26 cellular contexts compared by ENCODE assay signal in genomic region chr7:86942081-86942480, GRCh38.
A peak's percentile ranks its signal among the peaks of the same experiment; 100 is the strongest.
DNase-seq lines count a peak whose midpoint lies in the region; ATAC-seq and TF ChIP-seq lines count a peak whose summit lies in the region.
"Had no signal": no experiment of that assay in that cellular context is flagged by ENCODE, and none has a peak within 500 bp of the region (broad histone marks: within the 10 kb centered on the region; RNA-seq: fewer than 3 reads in every experiment).

No MANE protein-coding gene starts in this region.

- DNase-seq in DMS53 treated with DMSO at 0.1 percent for 48 hours (lab: John Stamatoyannopoulos, UW; ENCODE audit: unreplicated experiment) = peak; percentile 69
- no peak for DNase-seq in RWPE2 (ENCODE audit: low spot score)
- peak; percentile 23 for DNase-seq in epithelial cell of esophagus (ENCODE audit: low read depth)
- DNase-seq in osteoblast (ENCODE audit: insufficient read length, low spot score, missing footprints) = peak; percentile 58
- no peak for DNase-seq in psoas muscle
- no peak for DNase-seq in NCI-H226
- no peak for DNase-seq in mucosa of descending colon
- no peak for DNase-seq in NK-92 (lab: John Stamatoyannopoulos, UW; ENCODE audit: unreplicated experiment)
- DNase-seq: activated B cell treated with CpG ODN at 0.5 μM for 24 hours; activated CD4-positive, alpha-beta T cell treated with anti-CD3 and anti-CD28 coated beads, Interleukin-2, amount 50 U/mL, for 4 hours; aorta; BE2C; DMS79; effector memory CD4-positive, alpha-beta T cell; esophagus squamous epithelium; gastrocnemius medialis; hippocampal formation; immature natural killer cell; KG1; left ventricle myocardium inferior; NCI-H1694; RPMI8226; stimulated activated CD4-positive, alpha-beta T cell treated with anti-CD3 and anti-CD28 coated beads, Interleukin-1b, Interleukin-23, amount 100 ng/mL, for 48 hours; T-helper 9 cell; upper lobe of right lung had no signal

- H3K9me3 ChIP-seq in RWPE2 (ENCODE audit: severe bottlenecking) (no peaks in the 10 kb centered on the region), osteoblast (ENCODE audit: low read depth, low read length) (no peaks in the 10 kb centered on the region), psoas muscle (no peaks in the 10 kb centered on the region), mucosa of descending colon (no peaks in the 10 kb centered on the region)
- H3K9me3 ChIP-seq: BE2C, esophagus squamous epithelium, gastrocnemius medialis, left ventricle myocardium inferior, upper lobe of right lung had no signal

- H3K4me2 ChIP-seq in osteoblast (ENCODE audit: insufficient read depth, low read length) = no peak overlapping the region

- no peaks in the 10 kb centered on the region for H3K79me2 ChIP-seq in osteoblast (ENCODE audit: insufficient read depth, low read length)

- WGBS in psoas muscle, 3 donors = 92 to 95% (median 93%) methylated on average over 2 of the region's 2 CpGs

- H3K36me3 ChIP-seq in RWPE2 (ENCODE audit: low read depth) (peaks cover 21% of the 10 kb centered on the region), osteoblast (ENCODE audit: insufficient read depth, low read length) (no peaks in the 10 kb centered on the region), psoas muscle (ENCODE audit: insufficient read depth in 1 of 2, low read depth in 1 of 2) (peaks cover 0 to 11% of the 10 kb centered on the region in 2 donors), mucosa of descending colon (ENCODE audit: low read depth) (no peaks in the 10 kb centered on the region)
- H3K36me3 ChIP-seq: BE2C, esophagus squamous epithelium, gastrocnemius medialis, left ventricle myocardium inferior had no signal

- peak; percentile 61 for ATAC-seq in RWPE2 (ENCODE audit: low read depth)
- ATAC-seq in psoas muscle = no peak
- no peak for ATAC-seq in mucosa of descending colon
- ATAC-seq: activated naive CD4-positive, alpha-beta T cell treated with anti-CD3 and anti-CD28 coated beads, Interleukin-2, amount 50 U/mL, for 72 hours; gastrocnemius medialis; upper lobe of right lung had no signal

- no peaks in the 10 kb centered on the region for H4K20me1 ChIP-seq in osteoblast (ENCODE audit: insufficient read depth, low read length)

- no peak for TF ChIP-seq CTCF in RWPE2 (IDR thresholded peaks at IDR 0.05; ENCODE audit: poor library complexity, severe bottlenecking)
- TF ChIP-seq CTCF in epithelial cell of esophagus (IDR thresholded peaks at IDR 0.05; ENCODE audit: insufficient read depth, low read depth, low read length, missing control alignments) = no peak
- no peak for TF ChIP-seq CTCF in osteoblast (IDR thresholded peaks at IDR 0.05; ENCODE audit: extremely low read depth, low read depth, low read length)
- TF ChIP-seq CTCF in psoas muscle (IDR thresholded peaks at IDR 0.05) = no peak
- no peak for TF ChIP-seq CTCF in mucosa of descending colon (IDR thresholded peaks at IDR 0.05)

- intact Hi-C loops in psoas muscle (cut with DNase I) (no loop called here), mucosa of descending colon (cut with DNase I, micrococcal nuclease) (no loop called here)

- H3K27ac ChIP-seq in RWPE2 (ENCODE audit: poor library complexity, severe bottlenecking) (no peak overlapping the region), osteoblast (ENCODE audit: low read depth, low read length) (no peak overlapping the region), psoas muscle (no peak overlapping the region)
- H3K27ac ChIP-seq: esophagus squamous epithelium, gastrocnemius medialis, left ventricle myocardium inferior, upper lobe of right lung had no signal

- H3K27me3 ChIP-seq in RWPE2 (ENCODE audit: insufficient read depth, poor library complexity, severe bottlenecking) (no peaks in the 10 kb centered on the region), osteoblast (ENCODE audit: insufficient read depth, low read length) (no peaks in the 10 kb centered on the region), psoas muscle (ENCODE audit: insufficient read depth in 3 of 3, low read length in 2 of 3) (no peaks in the 10 kb centered on the region)
- H3K27me3 ChIP-seq: BE2C, esophagus squamous epithelium, gastrocnemius medialis, upper lobe of right lung had no signal

- no peak overlapping the region for H2AFZ ChIP-seq in osteoblast (ENCODE audit: low read length)

- H3K4me3 ChIP-seq in RWPE2 (ENCODE audit: severe bottlenecking) (no peak overlapping the region), epithelial cell of esophagus (ENCODE audit: low read length) (no peak overlapping the region), osteoblast (ENCODE audit: insufficient read depth, low read length) (no peak overlapping the region), psoas muscle (no peak overlapping the region), mucosa of descending colon (no peak overlapping the region)
- H3K4me3 ChIP-seq: esophagus squamous epithelium, gastrocnemius medialis, left ventricle myocardium inferior, upper lobe of right lung had no signal

- no peaks in the 10 kb centered on the region for H3K4me1 ChIP-seq in RWPE2 (ENCODE audit: insufficient read depth, poor library complexity, severe bottlenecking)
- H3K4me1 ChIP-seq in osteoblast (ENCODE audit: insufficient read depth, low read length) = no peaks in the 10 kb centered on the region
- no peaks in the 10 kb centered on the region for H3K4me1 ChIP-seq in psoas muscle
- H3K4me1 ChIP-seq in mucosa of descending colon (ENCODE audit: low read depth) = peaks cover 3% of the 10 kb centered on the region
- H3K4me1 ChIP-seq: BE2C, esophagus squamous epithelium had no signal

Comparison
In these comparisons a context has a peak if more than half of its experiments do, and no peak if none do; other contexts are left out.
1. DNase-seq: peak in DMS53 treated with DMSO at 0.1 percent for 48 hours (single experiment), epithelial cell of esophagus (single experiment) and osteoblast (single experiment); none in RWPE2 (single experiment), psoas muscle (0 of 2), NCI-H226 (single experiment), mucosa of descending colon (0 of 3) and NK-92 (single experiment).